Comparison of ENCODE assay signal across 8 cellular contexts in genomic region chr2:234135750-234136221, GRCh38.
DNase-seq lines count a peak whose midpoint lies in the region; ATAC-seq, FAIRE-seq and TF ChIP-seq lines count a peak whose summit lies in the region.

No MANE protein-coding gene starts in this region.

- peak; percentile 62 to 81 for ATAC-seq in right cardiac atrium

- H3F3A ChIP-seq in SU-DHL-6 (ENCODE audit: insufficient read depth), result no peaks in the 10 kb centered on the region

- H2AFZ ChIP-seq in SU-DHL-6 (ENCODE audit: low read depth, low read length, severe bottlenecking), result no peak overlapping the region

- no peaks in the 10 kb centered on the region for H3K4me1 ChIP-seq in right cardiac atrium (ENCODE audit: control insufficient read depth, insufficient read depth, low read length)
- no peaks in the 10 kb centered on the region for H3K4me1 ChIP-seq in sigmoid colon

- TF ChIP-seq POLR2A in GM12891 (IDR thresholded peaks at IDR 0.05; ENCODE audit: low read depth, low read length) (no peak), NB4 (IDR thresholded peaks at IDR 0.05; ENCODE audit: extremely low read depth, insufficient read length) (no peak), sigmoid colon (IDR thresholded peaks at IDR 0.05) (no peak)

- TF ChIP-seq EP300 in sigmoid colon (IDR thresholded peaks at IDR 0.05), result no peak

- no peaks in the 10 kb centered on the region for H3K79me2 ChIP-seq in SU-DHL-6 (ENCODE audit: insufficient read depth, low read length)

- H3K4me3 ChIP-seq in NB4 (ENCODE audit: low read depth, low read length), result no peak overlapping the region
- no peak overlapping the region for H3K4me3 ChIP-seq in SU-DHL-6 (ENCODE audit: insufficient read depth, low read length, poor library complexity, severe bottlenecking)
- H3K4me3 ChIP-seq in right cardiac atrium (ENCODE audit: low read length), result no peak overlapping the region
- no peak overlapping the region for H3K4me3 ChIP-seq in sigmoid colon

- H3K36me3 ChIP-seq in SU-DHL-6 (ENCODE audit: low read length) (no peaks in the 10 kb centered on the region), sigmoid colon (no peaks in the 10 kb centered on the region)

- peak; percentile 69 for FAIRE-seq in GM12891 (lab: Jason Lieb, UNC)

- no peaks in the 10 kb centered on the region for H3K27me3 ChIP-seq in SU-DHL-6 (ENCODE audit: low read length)
- H3K27me3 ChIP-seq in right cardiac atrium (ENCODE audit: control insufficient read depth, insufficient read depth), result no peaks in the 10 kb centered on the region
- H3K27me3 ChIP-seq in sigmoid colon, result peaks cover 0 to 11% (median 0%) of the 10 kb centered on the region in 3 donors

- 33% methylated on average over 16 of the region's 16 CpGs for WGBS in right cardiac atrium
- WGBS in sigmoid colon, 2 donors, result 35 to 43% methylated on average over 16 of the region's 16 CpGs

- H3K27ac ChIP-seq in 22Rv1 (no peak overlapping the region), SU-DHL-6 (ENCODE audit: low read depth, low read length) (no peak overlapping the region), right cardiac atrium (ENCODE audit: low read length) (no peak overlapping the region), sigmoid colon (no peak overlapping the region)

- peak; percentile 30 for DNase-seq in GM12891 (ENCODE audit: insufficient read length, low spot score)
- DNase-seq in NB4 (ENCODE audit: low read depth), result peak; percentile 63
- peak; percentile 48 for DNase-seq in amniotic stem cell (lab: John Stamatoyannopoulos, UW)
- DNase-seq in right cardiac atrium, result peak; percentile 51 to 61 (median 55)
- peak; percentile 65 for DNase-seq in sigmoid colon
- no peak for DNase-seq in NCI-H128 (lab: John Stamatoyannopoulos, UW; ENCODE audit: unreplicated experiment)

- TF ChIP-seq CTCF in 22Rv1 (IDR thresholded peaks at IDR 0.05) (peak; percentile 82), NB4 (IDR thresholded peaks at IDR 0.05; ENCODE audit: low read depth, low read length) (peak; percentile 72), SU-DHL-6 (IDR thresholded peaks at IDR 0.05; ENCODE audit: insufficient read depth, low read length, poor library complexity, severe bottlenecking) (peak; percentile 55), sigmoid colon (IDR thresholded peaks at IDR 0.05) (peak; percentile 22 to 67 (median 46))

- no peaks in the 10 kb centered on the region for H4K20me1 ChIP-seq in SU-DHL-6 (ENCODE audit: low read depth, low read length)

- no peaks in the 10 kb centered on the region for H3K9me3 ChIP-seq in SU-DHL-6 (ENCODE audit: insufficient read depth, low read length)
- no peaks in the 10 kb centered on the region for H3K9me3 ChIP-seq in right cardiac atrium (ENCODE audit: control insufficient read depth, low read length)
- no peaks in the 10 kb centered on the region for H3K9me3 ChIP-seq in sigmoid colon

- H3K9me2 ChIP-seq in SU-DHL-6 (replicated peaks; ENCODE audit: insufficient read depth, low read length), result no peaks in the 10 kb centered on the region

- no peak overlapping the region for H3K9ac ChIP-seq in SU-DHL-6 (ENCODE audit: low read length)

- no peak overlapping the region for H3K4me2 ChIP-seq in SU-DHL-6 (ENCODE audit: low read depth, low read length, poor library complexity, severe bottlenecking)

- intact Hi-C loops in right cardiac atrium (cut with DNase I) (loop anchor here (2.0 to 10.0 kb wide), 6 partner anchors 365 to 979 kb away; no protein-coding TSS in a partner anchor), sigmoid colon (cut with DNase I) (loop anchor here (2.0 to 10.0 kb wide), 3 partner anchors 149 to 982 kb away; no protein-coding TSS in a partner anchor)

TF ChIP-seq in GM12891, 5 proteins besides CTCF, POLR2A, EP300 and RAD21:
- TF ChIP-seq POLR2AphosphoS5 (IDR thresholded peaks at IDR 0.05; ENCODE audit: low read depth, low read length) (no peak), TAF1 (IDR thresholded peaks at IDR 0.05; ENCODE audit: low read depth, low read length) (no peak), SPI1 (IDR thresholded peaks at IDR 0.05; ENCODE audit: low read depth, low read length) (no peak), PAX5 (IDR thresholded peaks at IDR 0.05; ENCODE audit: insufficient read depth, low read length, severe bottlenecking) (no peak), POU2F2 (IDR thresholded peaks at IDR 0.05; ENCODE audit: low read depth, low read length) (no peak; the same call in 1 of the 2 replicates)
